ENCODE assay signal across 9 cellular contexts in the genomic region with DNA sequence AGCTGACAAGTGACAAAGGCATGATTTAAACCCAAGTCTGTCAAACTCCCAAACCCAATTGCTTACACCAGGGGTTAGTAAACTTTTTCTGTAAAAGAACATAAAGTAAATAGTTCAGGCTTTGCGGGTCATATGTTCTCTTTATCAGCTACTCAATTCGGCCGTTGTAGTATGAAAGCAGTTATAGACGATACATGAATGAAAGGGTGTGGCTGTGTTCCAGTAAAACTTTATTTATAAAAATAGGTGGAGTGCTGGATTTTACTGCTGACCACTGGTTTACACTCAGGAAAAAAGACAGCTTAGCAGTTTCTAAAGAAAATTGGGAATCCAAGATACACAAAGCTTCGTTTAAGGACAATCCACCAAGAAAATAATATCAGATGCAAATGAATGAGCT.
"Had no signal": no experiment of that assay in that cellular context is flagged by ENCODE, and none has a peak within 500 bp of the region (broad histone marks: within the 10 kb centered on the region; RNA-seq: fewer than 3 reads in every experiment).

No MANE protein-coding gene starts in this region.

- H3K36me3 ChIP-seq: HAP-1 had no signal

- H3K27me3 Mint-ChIP-seq: IgD-negative memory B cell had no signal

- H3K4me1 ChIP-seq: HAP-1 had no signal

- H3K4me3 Mint-ChIP-seq: HFFc6, IgD-negative memory B cell had no signal

- H3K9me3 ChIP-seq: HAP-1 had no signal

- H3K36me3 Mint-ChIP-seq: IgD-negative memory B cell had no signal

- H3K4me1 Mint-ChIP-seq: IgD-negative memory B cell had no signal

- H3K4me3 ChIP-seq: HAP-1 had no signal

- ATAC-seq: HCT116, HepG2 had no signal

- DNase-seq: GOT3, H7, HFFc6, KG1 had no signal

- H3K27ac Mint-ChIP-seq: HFFc6, IgD-negative memory B cell had no signal

- H3K27ac ChIP-seq: HL-60 had no signal

- FAIRE-seq: HepG2 had no signal
